Comparison of ENCODE assay signal across 10 cellular contexts in the genomic region with DNA sequence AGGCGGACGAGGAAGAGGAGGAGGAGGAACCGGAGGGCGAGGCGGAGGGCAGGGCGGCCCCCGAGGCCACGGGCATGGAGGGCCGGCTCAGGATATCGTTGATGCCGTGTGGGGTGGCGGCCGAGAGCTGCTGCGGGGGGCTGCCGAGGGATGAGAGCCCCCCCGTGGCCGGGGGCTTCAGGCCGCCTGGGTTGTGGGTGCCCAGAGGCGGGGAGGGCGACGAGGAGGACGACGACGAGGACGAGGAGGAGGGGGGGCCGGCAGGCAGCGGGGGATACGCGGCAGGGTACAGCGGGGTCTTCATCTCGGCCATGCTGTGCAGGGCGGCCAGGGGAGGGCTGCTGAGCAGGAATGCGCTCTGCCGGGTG. TPM values are rescaled to one million over a fixed set of nuclear protein-coding genes. Genes with fewer than 3 reads are reported as not detected.
DNase-seq lines count a peak whose midpoint lies in the region; ATAC-seq and TF ChIP-seq lines count a peak whose summit lies in the region.
"Had no signal": no experiment of that assay in that cellular context is flagged by ENCODE, and none has a peak within 500 bp of the region (broad histone marks: within the 10 kb centered on the region; RNA-seq: fewer than 3 reads in every experiment).

No MANE protein-coding gene starts in this region.

- no peak overlapping the region for H3K27ac Mint-ChIP-seq in Calu3 (ENCODE audit: unreplicated experiment)
- H3K27ac Mint-ChIP-seq in T-cell, result no peak overlapping the region
- H3K27ac Mint-ChIP-seq in CD4-positive, alpha-beta T cell, result no peak overlapping the region

- BruUV-seq in Calu3 (replicated peaks; lab: Mats Ljungman, UMichigan), result no TSS peak

- H3K9me3 Mint-ChIP-seq in Calu3 (ENCODE audit: low read depth, unreplicated experiment) (no peaks in the 10 kb centered on the region), T-cell (peaks cover 2 to 7% (median 7%) of the 10 kb centered on the region in 3 donors)
- peaks cover 2% of the 10 kb centered on the region for H3K9me3 Mint-ChIP-seq in CD4-positive, alpha-beta T cell

- no peaks in the 10 kb centered on the region for H3K9me3 ChIP-seq in gastroesophageal sphincter
- H3K9me3 ChIP-seq in CD4-positive, alpha-beta T cell (ENCODE audit: control insufficient read depth, low read length), result peaks cover 29% of the 10 kb centered on the region

- no peak for TF ChIP-seq EP300 in gastroesophageal sphincter (IDR thresholded peaks at IDR 0.05)

- peak in 2 of 4 experiments; percentile 19 to 24 for ATAC-seq in T-cell (replicated peaks in 1 of 4)
- ATAC-seq in gastroesophageal sphincter, result no peak
- no peak for ATAC-seq in HG03432 (IDR thresholded peaks at IDR 0.05; ENCODE audit: unreplicated experiment)
- no peak for ATAC-seq in CD4-positive, alpha-beta T cell (ENCODE audit: poor library complexity)

- H3K4me3 Mint-ChIP-seq in Calu3 (ENCODE audit: low read depth, unreplicated experiment) (peak overlapping the region; percentile 78), T-cell (peak overlapping the region in 2 of 3 donors; percentile 75 to 81)
- H3K4me3 Mint-ChIP-seq in CD4-positive, alpha-beta T cell, result no peak overlapping the region

- H3K9ac ChIP-seq in rectal smooth muscle tissue (ENCODE audit: low read length), result no peak overlapping the region

- H3K36me3 Mint-ChIP-seq in Calu3 (ENCODE audit: insufficient read depth, unreplicated experiment) (peaks cover 28% of the 10 kb centered on the region), T-cell (peaks cover 5% of the 10 kb centered on the region)
- no peaks in the 10 kb centered on the region for H3K36me3 Mint-ChIP-seq in CD4-positive, alpha-beta T cell (ENCODE audit: low read depth)

- H3K27ac ChIP-seq in gastroesophageal sphincter (peak overlapping the region; percentile 87 to 98 (median 95)), rectal smooth muscle tissue (ENCODE audit: low read depth, low read length) (no peak overlapping the region)
- no peak overlapping the region for H3K27ac ChIP-seq in CD4-positive, alpha-beta T cell (ENCODE audit: low read depth, low read length)

- H3K4me1 Mint-ChIP-seq in Calu3 (ENCODE audit: low read depth, unreplicated experiment) (no peaks in the 10 kb centered on the region), T-cell (peaks cover 24 to 32% (median 29%) of the 10 kb centered on the region in 3 donors)
- H3K4me1 Mint-ChIP-seq in CD4-positive, alpha-beta T cell (ENCODE audit: low read depth), result peaks cover 24% of the 10 kb centered on the region

- 1% methylated on average over 14 of the region's 34 CpGs; no CpG with 5 or more reads in 1 of the 2 donors for WGBS in gastroesophageal sphincter (ENCODE audit: low coverage in 1 of 2), 2 donors

- peaks cover 0 to 49% (median 0%) of the 10 kb centered on the region in 3 donors for H3K4me1 ChIP-seq in gastroesophageal sphincter
- peaks cover 6% of the 10 kb centered on the region for H3K4me1 ChIP-seq in rectal smooth muscle tissue (ENCODE audit: control insufficient read depth, insufficient read depth, low read length)

- H3K36me3 ChIP-seq in gastroesophageal sphincter, result peaks cover 0 to 22% of the 10 kb centered on the region in 2 donors
- H3K36me3 ChIP-seq in rectal smooth muscle tissue (ENCODE audit: control insufficient read depth, insufficient read depth, low read length), result no peaks in the 10 kb centered on the region

- POLR2A ChIA-PET in T-cell (lab: Charles Lee), result interaction anchor here in 1 of 2 donors (0.6 kb wide), 1 partner anchor 463 kb away, joined by 4 read pairs; no protein-coding TSS in a partner anchor
- POLR2A ChIA-PET in CD4-positive, alpha-beta T cell (lab: Charles Lee), result no interaction called here

- TF ChIP-seq CTCF in Calu3 (IDR thresholded peaks at IDR 0.05; ENCODE audit: unreplicated experiment) (no peak), gastroesophageal sphincter (IDR thresholded peaks at IDR 0.05) (no peak)
- no peak for TF ChIP-seq CTCF in CD4-positive, alpha-beta T cell (IDR thresholded peaks at IDR 0.05)

- H3K27me3 ChIP-seq in gastroesophageal sphincter, result peaks cover 87% of the 10 kb centered on the region
- peaks cover 75% of the 10 kb centered on the region for H3K27me3 ChIP-seq in rectal smooth muscle tissue (ENCODE audit: control insufficient read depth, insufficient read depth, low read length)
- H3K27me3 ChIP-seq in CD4-positive, alpha-beta T cell (ENCODE audit: control insufficient read depth, insufficient read depth, low read length), result peaks cover 100% of the 10 kb centered on the region

- intact Hi-C loops in Calu3 (cut with micrococcal nuclease; ENCODE audit: unreplicated experiment), result no loop called here
- intact Hi-C loops in CD4-positive, alpha-beta T cell (cut with DNase I, micrococcal nuclease), result loop anchor here in 1 of 2 experiments (1.0 kb wide), 1 partner anchor 40 kb away; no protein-coding TSS in a partner anchor

- DNase-seq in Calu3 (no peak), T-cell (no peak), occipital lobe (lab: John Stamatoyannopoulos, UW) (no peak), DMS53 (lab: John Stamatoyannopoulos, UW) (no peak)
- DNase-seq in CD4-positive, alpha-beta T cell, result no peak
- DNase-seq: Karpas-422, SHP77 had no signal

- H3K27me3 Mint-ChIP-seq in Calu3 (ENCODE audit: unreplicated experiment), result no peaks in the 10 kb centered on the region
- peaks cover 75 to 85% of the 10 kb centered on the region in 2 donors for H3K27me3 Mint-ChIP-seq in T-cell
- peaks cover 93% of the 10 kb centered on the region for H3K27me3 Mint-ChIP-seq in CD4-positive, alpha-beta T cell

- CTCF ChIA-PET in Calu3 (lab: Charles Lee), result no interaction called here
- CTCF ChIA-PET in T-cell (lab: Charles Lee), result no interaction called here
- CTCF ChIA-PET in CD4-positive, alpha-beta T cell (lab: Charles Lee), result no interaction called here

- H3K4me3 ChIP-seq in gastroesophageal sphincter (peak overlapping the region; percentile 59 to 88), rectal smooth muscle tissue (ENCODE audit: low read length) (peak overlapping the region; percentile 58)

- no peak for TF ChIP-seq POLR2A in gastroesophageal sphincter (IDR thresholded peaks at IDR 0.05)

RNA-seq across cellular contexts. Expression of a gene that starts 1.3 kb away (rescaled TPM):
- total RNA-seq in Calu3 (2022) (1.2 and 1.8 TPM in 2 replicates), T-cell (not detected), gastroesophageal sphincter (100 to 1,000 TPM in 1 of 4 donors, 10 to 100 TPM in 2, 1 to 10 TPM in 1; 6.2 to 102 (median 65.8) TPM), occipital lobe (not detected)
- not detected for total RNA-seq in CD4-positive, alpha-beta T cell

Comparison
In these comparisons a context has a peak if more than half of its experiments do, and no peak if none do; other contexts are left out.
1. H3K27ac ChIP-seq: peak in gastroesophageal sphincter (4 of 4); none in rectal smooth muscle tissue (single experiment) and CD4-positive, alpha-beta T cell (single experiment).